ENCODE assay signal across 13 cellular contexts in genomic region chrX:141052098-141052497, GRCh38. TPM values are rescaled to one million over a fixed set of nuclear protein-coding genes. Genes with fewer than 3 reads are reported as not detected.
"Had no signal": no experiment of that assay in that cellular context is flagged by ENCODE, and none has a peak within 500 bp of the region (broad histone marks: within the 10 kb centered on the region; RNA-seq: fewer than 3 reads in every experiment).

No MANE protein-coding gene starts in this region.

RNA-seq across cellular contexts. Expression of gene SPANXB1, which starts 49.7 kb away (rescaled TPM):
- total RNA-seq: activated CD8-positive, alpha-beta memory T cell treated with anti-CD3 and anti-CD28 coated beads for 36 hours; activated naive CD4-positive, alpha-beta T cell treated with anti-CD3 and anti-CD28 coated beads for 36 hours; activated T-helper 17 cell treated with anti-CD3 and anti-CD28 coated beads, Interleukin-2, amount 50 U/mL, for 72 hours; dermis blood vessel endothelial cell; esophagus muscularis mucosa; heart right ventricle; lung microvascular endothelial cell; mucosa of descending colon; natural killer cell; occipital lobe; sciatic nerve; subcutaneous adipose tissue; T-helper 2 cell treated with Interferon-gamma antibody and Interleukin-4, amounts not matched to agents 100 ng/mL and 5 ng/mL, for 36 hours had no signal
- polyA plus RNA-seq: heart right ventricle had no signal
